8 cellular contexts compared by ENCODE assay signal in the genomic region with DNA sequence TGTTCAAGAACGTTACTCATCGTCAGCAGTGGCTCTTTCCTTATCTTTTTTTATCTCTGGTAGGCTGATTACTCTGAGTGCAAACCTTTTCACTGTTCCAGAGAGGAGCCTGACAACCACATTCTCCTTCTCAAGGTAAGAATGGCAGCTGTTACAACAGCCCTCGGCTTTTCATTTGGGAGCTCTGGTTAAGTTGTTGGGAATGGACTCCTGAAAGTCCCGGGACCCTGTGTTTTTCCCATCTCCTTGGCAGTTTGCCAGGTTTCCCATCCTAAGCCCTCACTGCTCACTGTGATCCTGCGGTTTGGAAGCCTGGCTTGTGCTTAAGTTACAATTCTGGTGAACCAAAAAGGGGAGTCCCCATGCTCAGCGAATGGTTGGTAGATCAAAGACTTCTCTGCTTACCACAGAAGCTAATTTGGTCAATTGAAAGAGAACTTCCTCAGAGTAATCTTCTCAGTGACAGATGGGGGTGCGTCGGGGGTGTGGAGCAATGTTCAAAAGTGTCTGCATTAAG.
DNase-seq lines count a peak whose midpoint lies in the region; ATAC-seq and TF ChIP-seq lines count a peak whose summit lies in the region.

No MANE protein-coding gene starts in this region.

- peak; percentile 57 for DNase-seq in GM06990 (ENCODE audit: extremely low read depth, insufficient read length)
- peak; percentile 12 for DNase-seq in activated T-cell treated with anti-CD3 and anti-CD28 coated beads for 48 hours (ENCODE audit: low read depth)
- peak; percentile 11 to 26 for DNase-seq in stimulated activated CD8-positive, alpha-beta memory T cell treated with anti-CD3 and anti-CD28 coated beads, Interleukin-7, amount 100 ng/mL, for 4 hours (ENCODE audit: low read depth in 2 of 2)
- no peak for DNase-seq in HT-29 (ENCODE audit: low spot score)
- no peak for DNase-seq in H9
- no peak for DNase-seq in LoVo (ENCODE audit: low spot score)

- H3K4me3 Mint-ChIP-seq in H9 = no peak overlapping the region

- H3K27me3 Mint-ChIP-seq in H9 (ENCODE audit: low read depth) = no peaks in the 10 kb centered on the region

- no peak overlapping the region for H4K91ac ChIP-seq in H9 (ENCODE audit: insufficient read length, low read depth, low read length)

- no peak overlapping the region for H3K4ac ChIP-seq in H9 (ENCODE audit: low read depth, low read length)

- H3K23ac ChIP-seq in H9 (ENCODE audit: insufficient read length, low read depth, low read length) = no peak overlapping the region

- H3K14ac ChIP-seq in H9 (ENCODE audit: insufficient read depth, low read length) = no peak overlapping the region

- H3K9me3 Mint-ChIP-seq in H9 = no peaks in the 10 kb centered on the region; a peak in 2 of 5 replicates

- H3K18ac ChIP-seq in H9 (ENCODE audit: insufficient read length, low read depth, low read length) = no peak overlapping the region

- no peak overlapping the region for H2AK5ac ChIP-seq in H9 (ENCODE audit: insufficient read length, low read length)

- no peaks in the 10 kb centered on the region for H3K9me3 ChIP-seq in H9 (ENCODE audit: control insufficient read depth, low read depth, low read length)

- H3K4me3 ChIP-seq in GM06990 (replicated peaks; ENCODE audit: low read depth, low read length) = no peak overlapping the region

- ATAC-seq in GM21381 (IDR thresholded peaks at IDR 0.05; ENCODE audit: unreplicated experiment) = peak; percentile 93
- ATAC-seq in HG03571 (IDR thresholded peaks at IDR 0.05; ENCODE audit: unreplicated experiment) = peak; percentile 97

- no peaks in the 10 kb centered on the region for H4K20me1 ChIP-seq in H9 (ENCODE audit: control insufficient read depth, insufficient read depth, insufficient read length)

- TF ChIP-seq CTCF in GM06990 (IDR thresholded peaks at IDR 0.05; ENCODE audit: insufficient read depth, low read length, poor library complexity, severe bottlenecking) = no peak
- no peak for TF ChIP-seq CTCF in H9 (conservative IDR thresholded peaks at IDR 0.05)

- H3K36me3 Mint-ChIP-seq in H9 (ENCODE audit: insufficient read depth in 1 of 3, low read depth in 3 of 3) = no peaks in the 10 kb centered on the region

- no peak overlapping the region for H3K9ac ChIP-seq in H9 (ENCODE audit: extremely low read depth, insufficient read length, low read length)

- no peak overlapping the region for H2BK120ac ChIP-seq in H9 (ENCODE audit: low read depth, low read length, poor library complexity, severe bottlenecking)

- H4K5ac ChIP-seq in H9 (ENCODE audit: insufficient read length, low read depth, low read length) = no peak overlapping the region

- H3K27me3 ChIP-seq in GM06990 (replicated peaks; ENCODE audit: control insufficient read depth, insufficient read depth, low read length) (no peaks in the 10 kb centered on the region), H9 (ENCODE audit: insufficient read depth, low read length) (no peaks in the 10 kb centered on the region)

- no peak overlapping the region for H2BK20ac ChIP-seq in H9 (ENCODE audit: low read depth, low read length, poor library complexity, severe bottlenecking)

- H2BK5ac ChIP-seq in H9 (ENCODE audit: insufficient read length, low read length) = no peak overlapping the region

- no peak overlapping the region for H4K8ac ChIP-seq in H9 (replicated peaks; ENCODE audit: insufficient read length, low read depth, low read length)

- H2BK12ac ChIP-seq in H9 (ENCODE audit: insufficient read length, low read depth, low read length) = no peak overlapping the region

- H3K4me1 Mint-ChIP-seq in H9 = peaks cover 29 to 35% of the 10 kb centered on the region in 2 experiments

- no peak overlapping the region for H3T11ph ChIP-seq in H9 (ENCODE audit: low read length)

- no peaks in the 10 kb centered on the region for H3K4me1 ChIP-seq in H9 (ENCODE audit: insufficient read depth, low read length)

- H3K27ac ChIP-seq in H9 (ENCODE audit: insufficient read length, low read depth, low read length) = no peak overlapping the region

- H3K4me2 ChIP-seq in H9 (ENCODE audit: insufficient read depth, insufficient read length, low read length) = no peak overlapping the region

- no CpG with 5 or more reads among the region's 8 CpGs for whole genome bisulfite sequencing in H9 (ENCODE audit: extremely low coverage, insufficient read length, low lambda C conversion rate)

- H3K79me2 ChIP-seq in H9 (ENCODE audit: insufficient read depth, low read length) = no peaks in the 10 kb centered on the region

- H3K56ac ChIP-seq in H9 (ENCODE audit: insufficient read length, low read depth, low read length) = no peak overlapping the region

- H3K23me2 ChIP-seq in H9 (ENCODE audit: insufficient read length, low read depth, low read length, poor library complexity, severe bottlenecking) = no peaks in the 10 kb centered on the region

- no peak overlapping the region for H2BK15ac ChIP-seq in H9 (ENCODE audit: low read depth, low read length)

- H3K36me3 ChIP-seq in GM06990 (ENCODE audit: control insufficient read depth, insufficient read depth, low read length) = no peaks in the 10 kb centered on the region

- no peaks in the 10 kb centered on the region for H3K79me1 ChIP-seq in H9 (ENCODE audit: insufficient read depth, low read depth, low read length, poor library complexity, severe bottlenecking)

- no peak overlapping the region for H2AFZ ChIP-seq in H9 (ENCODE audit: low read length)

- no peak overlapping the region for H3K27ac Mint-ChIP-seq in H9

Comparison
In these comparisons a context has a peak if more than half of its experiments do, and no peak if none do; other contexts are left out.
1. DNase-seq: peak in GM06990 (single experiment), activated T-cell treated with anti-CD3 and anti-CD28 coated beads for 48 hours (single experiment) and stimulated activated CD8-positive, alpha-beta memory T cell treated with anti-CD3 and anti-CD28 coated beads, Interleukin-7, amount 100 ng/mL, for 4 hours (2 of 2); none in HT-29 (single experiment), H9 (single experiment) and LoVo (single experiment).